ENCODE assay signal across 23 cellular contexts in the genomic region with DNA sequence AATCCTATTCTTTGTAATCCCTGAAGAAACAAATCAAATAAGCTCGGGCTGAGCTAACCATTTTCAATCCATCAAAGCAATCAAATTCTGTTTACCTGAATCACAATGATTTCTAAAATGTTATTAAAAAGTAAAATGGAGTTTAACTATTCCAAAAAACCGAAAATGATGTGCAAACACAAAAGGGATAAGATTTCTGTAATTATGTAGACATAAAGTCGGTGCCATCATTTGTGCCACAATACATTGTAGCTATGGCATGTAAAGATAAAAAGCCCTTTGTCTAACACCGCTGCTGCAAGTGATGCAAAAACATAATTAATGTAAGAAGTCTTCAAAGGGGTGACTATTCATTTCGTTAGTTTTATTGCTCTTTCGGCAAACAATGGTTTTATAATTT.
"Had no signal": no experiment of that assay in that cellular context is flagged by ENCODE, and none has a peak within 500 bp of the region (broad histone marks: within the 10 kb centered on the region; RNA-seq: fewer than 3 reads in every experiment).

No MANE protein-coding gene starts in this region.

- H3K4me3 ChIP-seq: K562, SJSA1, SK-N-MC had no signal

- H3K9me3 ChIP-seq: SJSA1 had no signal

- H3K4me1 Mint-ChIP-seq: IgD-negative memory B cell had no signal

- H3K9me3 Mint-ChIP-seq: IgD-negative memory B cell had no signal

- ATAC-seq: K562 had no signal

- H3K27ac Mint-ChIP-seq: IgD-negative memory B cell had no signal

- DNase-seq: Kasumi-1, MM.1S, NCI-H1048, NCI-H1105, NCI-H1436 treated with DMSO at 0.1 percent for 48 hours, NCI-H187, NCI-H2029, NCI-H2081 treated with DMSO at 0.1 percent for 48 hours, NCI-H2171, NCI-H226, NCI-H446, NCI-H510A, NCI-H524 treated with DMSO at 0.1 percent for 48 hours, NCI-H82, Right ventricle myocardium superior, RPMI8226, SIG-M5 had no signal

- H3K27ac ChIP-seq: HL-60, KMS-11, SJSA1 had no signal

- H3K36me3 ChIP-seq: SJSA1 had no signal

- H3K9ac ChIP-seq: KMS-11 had no signal

- H3K4me2 ChIP-seq: KMS-11 had no signal

- H3K4me1 ChIP-seq: SJSA1 had no signal

- H3K4me3 Mint-ChIP-seq: IgD-negative memory B cell had no signal
